In genomic region chr1:44661786-44662682, GRCh38 we compare ENCODE assay signal across 1 cellular context.
TF ChIP-seq lines count a peak whose summit lies in the region.

No MANE protein-coding gene starts in this region.

TF ChIP-seq in WTC11, 78 proteins besides CTCF, POLR2A, EP300 and RAD21 (continued from another document):
- TF ChIP-seq STAT6 (CRISPR knock-in tag; conservative IDR thresholded peaks at IDR 0.05; ENCODE audit: low read depth), result no peak
- TF ChIP-seq MLX (CRISPR knock-in tag; IDR thresholded peaks at IDR 0.05), result no peak
- no peak for TF ChIP-seq IRF1 (CRISPR knock-in tag; IDR thresholded peaks at IDR 0.05)
